ENCODE assay signal across 19 cellular contexts in the genomic region with DNA sequence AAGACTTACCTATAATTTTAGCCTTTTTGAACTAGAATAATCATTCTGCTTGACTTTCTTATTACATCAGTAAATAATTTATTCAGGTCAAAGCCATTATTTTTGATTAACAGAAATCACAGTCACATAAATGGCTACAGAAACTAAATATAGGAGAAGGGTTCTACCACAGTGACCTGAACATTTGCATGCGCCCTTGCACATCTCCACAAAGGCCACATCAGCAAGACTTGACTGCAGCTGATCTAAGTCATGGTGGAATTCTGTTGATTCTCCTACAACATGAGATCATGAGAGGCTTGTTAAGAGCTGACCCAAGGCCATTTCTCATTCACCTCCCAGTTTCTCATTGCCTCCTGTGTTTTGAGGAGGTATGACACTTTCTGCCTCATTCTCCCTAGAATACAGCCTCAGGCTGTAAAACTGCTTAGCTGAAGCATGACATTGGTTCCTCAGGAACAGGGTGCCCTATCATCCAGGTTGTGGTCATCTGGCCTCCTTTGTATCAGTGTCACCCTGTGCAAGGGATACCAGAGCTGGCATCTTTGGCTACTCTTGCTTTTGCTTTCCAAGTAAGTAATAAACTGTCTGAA. TPM values are rescaled to one million over a fixed set of nuclear protein-coding genes. Genes with fewer than 3 reads are reported as not detected.
DNase-seq lines count a peak whose midpoint lies in the region; ATAC-seq and TF ChIP-seq lines count a peak whose summit lies in the region.
"Had no signal": no experiment of that assay in that cellular context is flagged by ENCODE, and none has a peak within 500 bp of the region (broad histone marks: within the 10 kb centered on the region; RNA-seq: fewer than 3 reads in every experiment).

No MANE protein-coding gene starts in this region.

- H3K27me3 Mint-ChIP-seq in memory B cell, result peaks cover 9% of the 10 kb centered on the region

- WGBS in stomach, 5 donors, result 86 to 93% (median 89%) methylated on average over 1 of the region's 1 CpG

- H3K36me3 ChIP-seq in stomach, result no peaks in the 10 kb centered on the region
- H3K36me3 ChIP-seq: Peyer's patch had no signal

- peaks cover 6% of the 10 kb centered on the region for H3K9me3 Mint-ChIP-seq in memory B cell

- no peak overlapping the region for H3K4me3 ChIP-seq in stomach
- H3K4me3 ChIP-seq: Peyer's patch had no signal

- no peak for TF ChIP-seq CTCF in stomach (IDR thresholded peaks at IDR 0.05)

- H3K27ac Mint-ChIP-seq in memory B cell, result no peak overlapping the region
- H3K27ac Mint-ChIP-seq: endodermal cell, H9 had no signal

- intact Hi-C loops in stomach (cut with DNase I; ENCODE audit: low total_unique reads), result no loop called here

- H3K4me1 ChIP-seq in stomach, result no peaks in the 10 kb centered on the region
- H3K4me1 ChIP-seq: parathyroid adenoma, Peyer's patch had no signal

- peaks cover 4% of the 10 kb centered on the region for H3K4me1 Mint-ChIP-seq in memory B cell
- H3K4me1 Mint-ChIP-seq: endodermal cell, H9 had no signal

- peaks cover 0 to 4% (median 0%) of the 10 kb centered on the region in 3 donors for H3K27me3 ChIP-seq in stomach
- H3K27me3 ChIP-seq: Peyer's patch had no signal

- ATAC-seq in GM19328 (IDR thresholded peaks at IDR 0.05; ENCODE audit: unreplicated experiment), result peak; percentile 96
- ATAC-seq in HG02623 (IDR thresholded peaks at IDR 0.05; ENCODE audit: unreplicated experiment), result peak; percentile 70
- peak; percentile 68 for ATAC-seq in HG03354 (IDR thresholded peaks at IDR 0.05; ENCODE audit: poor library complexity, severe bottlenecking, unreplicated experiment)
- peak; percentile 21 for ATAC-seq in memory B cell (ENCODE audit: low read depth)
- ATAC-seq: HepG2 had no signal

- TF ChIP-seq POLR2A in stomach (IDR thresholded peaks at IDR 0.05), result no peak

- no peak overlapping the region for H3K27ac ChIP-seq in stomach
- H3K27ac ChIP-seq: parathyroid adenoma, Peyer's patch had no signal

- H3K4me3 Mint-ChIP-seq in memory B cell, result no peak overlapping the region
- H3K4me3 Mint-ChIP-seq: endodermal cell, H9 had no signal

- peaks cover 2 to 25% (median 13%) of the 10 kb centered on the region in 4 donors for H3K9me3 ChIP-seq in stomach

- H3K36me3 Mint-ChIP-seq in memory B cell, result peaks cover 4% of the 10 kb centered on the region

- no peak for TF ChIP-seq EP300 in stomach (IDR thresholded peaks at IDR 0.05)

- DNase-seq in memory B cell (ENCODE audit: low spot score in 2 of 2) (no peak), ecto neural progenitor cell (ENCODE audit: low spot score) (no peak), stomach (no peak), NCI-H2196 treated with DMSO at 0.1 percent for 48 hours (lab: John Stamatoyannopoulos, UW; ENCODE audit: unreplicated experiment) (no peak)
- DNase-seq in stimulated activated CD4-positive, alpha-beta T cell treated with anti-CD3 and anti-CD28 coated beads, Interleukin-4, amount 100 ng/mL, for 1 hour, result no peak
- DNase-seq: activated CD4-positive, alpha-beta T cell treated with anti-CD3 and anti-CD28 coated beads, Interleukin-2, amount 50 U/mL, for 4 hours; C1 segment of cervical spinal cord; DMS153; endodermal cell; H9; NCI-H1930; NCI-H524 treated with DMSO at 0.1 percent for 48 hours; Peyer's patch; trophoblast cell had no signal

RNA-seq across cellular contexts. Expression of a gene that starts 6.7 kb away (rescaled TPM):
- total RNA-seq in stomach, result 10 to 100 TPM in 3 of 5 donors, 1 to 10 TPM in 1, not detected in 1; 2.5 to 40.8 (median 29.9) TPM
- polyA plus RNA-seq in stomach, result 10 to 100 TPM in 2 of 3 donors, 1 to 10 TPM in 1; 7.2 to 20.0 (median 15.3) TPM

Comparison
In these comparisons a context has a peak if more than half of its experiments do, and no peak if none do; other contexts are left out.
1. ATAC-seq: peak in every context shown above with its lines; median percentile 96 in GM19328; 70 in HG02623; 68 in HG03354; 21 in memory B cell.